10 cellular contexts compared by ENCODE assay signal in genomic region chr1:192626366-192627179, GRCh38. TPM values are rescaled to one million over a fixed set of nuclear protein-coding genes. Genes with fewer than 3 reads are reported as not detected.
A peak's percentile ranks its signal among the peaks of the same experiment; 100 is the strongest.
DNase-seq lines count a peak whose midpoint lies in the region; ATAC-seq and TF ChIP-seq lines count a peak whose summit lies in the region.
"Had no signal": no experiment of that assay in that cellular context is flagged by ENCODE, and none has a peak within 500 bp of the region (broad histone marks: within the 10 kb centered on the region; RNA-seq: fewer than 3 reads in every experiment).

No MANE protein-coding gene starts in this region.

- peaks cover 5% of the 10 kb centered on the region for H3K27me3 Mint-ChIP-seq in HFFc6 (ENCODE audit: insufficient read depth)

- no peak overlapping the region for H3K27ac ChIP-seq in vagina

- TF ChIP-seq CTCF in vagina (IDR thresholded peaks at IDR 0.05) (no peak), HFFc6 (IDR thresholded peaks at IDR 0.05) (no peak), foreskin fibroblast (IDR thresholded peaks at IDR 0.05; ENCODE audit: low read depth, low read length) (no peak)

- H3K27ac Mint-ChIP-seq in HFFc6: no peak overlapping the region

- no peaks in the 10 kb centered on the region for H3K36me3 ChIP-seq in vagina

- no peaks in the 10 kb centered on the region for H3K9me3 ChIP-seq in vagina

- H3K36me3 Mint-ChIP-seq in HFFc6 (ENCODE audit: low read depth): 0 out of 2 replicates have a peak, but pooled peaks cover 4% of the 10 kb centered on the region

- peaks cover 4% of the 10 kb centered on the region; the same call in 1 of the 2 replicates for H3K9me3 Mint-ChIP-seq in HFFc6

- no peak overlapping the region for H3K4me3 Mint-ChIP-seq in HFFc6

- no peaks in the 10 kb centered on the region for H3K4me1 Mint-ChIP-seq in HFFc6 (ENCODE audit: low read depth)

- H3K4me3 ChIP-seq in vagina (no peak overlapping the region), foreskin fibroblast (ENCODE audit: low read depth in 1 of 2, low read length in 2 of 2) (no peak overlapping the region)

- intact Hi-C loops in vagina (cut with DNase I): no loop called here

- no peaks in the 10 kb centered on the region for H3K27me3 ChIP-seq in vagina

- ATAC-seq in GM18511 (IDR thresholded peaks at IDR 0.05; ENCODE audit: unreplicated experiment) (peak; percentile 94), GM21526 (IDR thresholded peaks at IDR 0.05; ENCODE audit: low FRiP score, unreplicated experiment) (peak; percentile 83), HG03159 (IDR thresholded peaks at IDR 0.05; ENCODE audit: unreplicated experiment) (peak; percentile 92)

- H3K4me1 ChIP-seq in vagina: no peaks in the 10 kb centered on the region

- DNase-seq in UCSD-AML1 (lab: John Stamatoyannopoulos, UW; ENCODE audit: unreplicated experiment) (peak; percentile 19), vagina (ENCODE audit: extremely low spot score in 2 of 2) (no peak), HFFc6 (no peak), NCI-H2107 (lab: John Stamatoyannopoulos, UW) (no peak), foreskin fibroblast (no peak)
- DNase-seq: NCI-H446, substantia nigra had no signal

- no peak for TF ChIP-seq POLR2A in vagina (IDR thresholded peaks at IDR 0.05)

RNA-seq across cellular contexts. Expression of gene RGS13, which starts 9.4 kb away (rescaled TPM):
- 0.98 TPM for total RNA-seq in vagina
- total RNA-seq in HFFc6 (2021; fragmentation: NEBNext Ultra II Directional; extraction: Animal tissue kit (Norgen Biotek cat#: 25700)): not detected

RNA-seq across cellular contexts. Expression of gene RGS1, which starts 51.0 kb away (rescaled TPM):
- total RNA-seq in vagina: 145 TPM
- total RNA-seq in HFFc6 (2021; fragmentation: NEBNext Ultra II Directional; extraction: Animal tissue kit (Norgen Biotek cat#: 25700)): not detected

Comparison
In these comparisons a context has a peak if more than half of its experiments do, and no peak if none do; other contexts are left out.
1. RNA of gene RGS1, which starts 51.0 kb away (total RNA-seq): 145 TPM in vagina (single experiment); not detected in HFFc6; every median in the first group is over 100 times any median in the second.
2. Peak in every context shown above with its lines, with median percentiles within 50 percentile points of each other: ATAC-seq.